In the genomic region with DNA sequence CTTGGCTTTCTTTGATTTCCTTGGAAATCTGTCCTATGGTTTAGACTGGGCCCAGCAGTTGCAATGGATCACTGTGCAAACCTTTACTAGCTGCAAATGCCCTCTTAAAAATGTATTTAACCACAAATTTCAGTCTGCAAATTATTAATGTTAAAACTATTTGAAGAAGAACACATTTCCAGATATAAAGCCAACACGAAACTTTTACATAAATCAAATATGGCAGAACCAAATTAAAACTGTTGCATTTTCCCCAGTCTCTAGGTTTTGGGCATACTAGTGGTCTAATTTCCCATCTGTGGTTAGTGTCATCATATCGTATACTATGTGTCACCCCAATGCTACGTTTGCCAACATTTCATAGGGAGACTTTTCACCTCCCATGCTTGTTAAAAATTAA, we compare ENCODE assay signal across 33 cellular contexts. TPM values are rescaled to one million over a fixed set of nuclear protein-coding genes. Genes with fewer than 3 reads are reported as not detected.
DNase-seq lines count a peak whose midpoint lies in the region; ATAC-seq and TF ChIP-seq lines count a peak whose summit lies in the region.
"Had no signal": no experiment of that assay in that cellular context is flagged by ENCODE, and none has a peak within 500 bp of the region (broad histone marks: within the 10 kb centered on the region; RNA-seq: fewer than 3 reads in every experiment).

No MANE protein-coding gene starts in this region.

- H3K9me3 ChIP-seq in CD4-positive, alpha-beta T cell (ENCODE audit: control insufficient read depth, low read length) = no peaks in the 10 kb centered on the region
- H3K9me3 ChIP-seq: colonic mucosa, left lung, ovary, upper lobe of left lung had no signal

- ATAC-seq in GM18867 (IDR thresholded peaks at IDR 0.05; ENCODE audit: unreplicated experiment) = no peak
- no peak for ATAC-seq in CD4-positive, alpha-beta T cell (ENCODE audit: poor library complexity)
- ATAC-seq: activated CD4-positive, alpha-beta T cell treated with anti-CD3 and anti-CD28 coated beads for 36 hours; activated CD8-positive, alpha-beta T cell treated with anti-CD3 and anti-CD28 coated beads for 36 hours; activated naive CD4-positive, alpha-beta T cell treated with anti-CD3 and anti-CD28 coated beads, Interleukin-2, amount 50 U/mL, for 72 hours; left lung; Right ventricle myocardium inferior; stimulated activated naive B cell treated with anti-CD40 and anti-IgM and Interleukin-4, amounts not matched to agents 10 μg/mL and 1 μg/mL and 100 μg/mL, for 72 hours had no signal

- H3K4me3 ChIP-seq in cardiac fibroblast (replicated peaks in 1 of 2; ENCODE audit: low read depth in 2 of 2, low read length in 2 of 2) = no peak overlapping the region
- H3K4me3 ChIP-seq: cardiac muscle cell, colonic mucosa, left lung, ovary, upper lobe of left lung had no signal

- no peak for TF ChIP-seq CTCF in cardiac fibroblast (IDR thresholded peaks at IDR 0.05; ENCODE audit: low read depth, low read length)
- no peak for TF ChIP-seq CTCF in CD4-positive, alpha-beta T cell (IDR thresholded peaks at IDR 0.05)

- H3K36me3 Mint-ChIP-seq in activated T-helper 2 cell treated with anti-CD3 and anti-CD28 coated beads, Interferon-gamma antibody, Interleukin-2, Interleukin-4, amounts not matched to agents 10 μg/mL and 5 μg/mL and 100 μg/mL, durations not matched to agents 14 hours and 24 hours and 36 hours (ENCODE audit: low read depth) = no peaks in the 10 kb centered on the region
- H3K36me3 Mint-ChIP-seq in CD4-positive, alpha-beta T cell (ENCODE audit: low read depth) = no peaks in the 10 kb centered on the region
- H3K36me3 Mint-ChIP-seq: CD8-positive, alpha-beta memory T cell; stimulated activated naive B cell treated with anti-CD40 and anti-IgM and Interleukin-4, amounts not matched to agents 10 μg/mL and 1 μg/mL and 100 μg/mL, for 72 hours had no signal

- no peak overlapping the region for H3K27ac Mint-ChIP-seq in activated T-helper 2 cell treated with anti-CD3 and anti-CD28 coated beads, Interferon-gamma antibody, Interleukin-2, Interleukin-4, amounts not matched to agents 10 μg/mL and 5 μg/mL and 100 μg/mL, durations not matched to agents 14 hours and 24 hours and 36 hours
- H3K27ac Mint-ChIP-seq in CD4-positive, alpha-beta T cell = no peak overlapping the region
- H3K27ac Mint-ChIP-seq: activated CD4-positive, alpha-beta T cell treated with anti-CD3 and anti-CD28 coated beads for 36 hours; activated CD8-positive, alpha-beta T cell treated with anti-CD3 and anti-CD28 coated beads for 36 hours; activated naive CD4-positive, alpha-beta T cell treated with anti-CD3 and anti-CD28 coated beads, Interleukin-2, amount 50 U/mL, for 72 hours; CD8-positive, alpha-beta memory T cell; stimulated activated naive B cell treated with anti-CD40 and anti-IgM and Interleukin-4, amounts not matched to agents 10 μg/mL and 1 μg/mL and 100 μg/mL, for 72 hours had no signal

- no peak overlapping the region for H3K4me3 Mint-ChIP-seq in activated T-helper 2 cell treated with anti-CD3 and anti-CD28 coated beads, Interferon-gamma antibody, Interleukin-2, Interleukin-4, amounts not matched to agents 10 μg/mL and 5 μg/mL and 100 μg/mL, durations not matched to agents 14 hours and 24 hours and 36 hours (ENCODE audit: low read depth)
- no peak overlapping the region for H3K4me3 Mint-ChIP-seq in CD4-positive, alpha-beta T cell
- H3K4me3 Mint-ChIP-seq: activated CD4-positive, alpha-beta T cell treated with anti-CD3 and anti-CD28 coated beads for 36 hours; activated CD8-positive, alpha-beta T cell treated with anti-CD3 and anti-CD28 coated beads for 36 hours; CD8-positive, alpha-beta memory T cell; H9; stimulated activated naive B cell treated with anti-CD40 and anti-IgM and Interleukin-4, amounts not matched to agents 10 μg/mL and 1 μg/mL and 100 μg/mL, for 72 hours had no signal

- H3K27me3 Mint-ChIP-seq in activated T-helper 2 cell treated with anti-CD3 and anti-CD28 coated beads, Interferon-gamma antibody, Interleukin-2, Interleukin-4, amounts not matched to agents 10 μg/mL and 5 μg/mL and 100 μg/mL, durations not matched to agents 14 hours and 24 hours and 36 hours (ENCODE audit: low read depth) = no peaks in the 10 kb centered on the region
- H3K27me3 Mint-ChIP-seq in CD4-positive, alpha-beta T cell = peaks cover 17% of the 10 kb centered on the region

- CTCF ChIA-PET in CD4-positive, alpha-beta T cell (lab: Charles Lee) = no interaction called here

- no peaks in the 10 kb centered on the region for H3K4me1 Mint-ChIP-seq in activated T-helper 2 cell treated with anti-CD3 and anti-CD28 coated beads, Interferon-gamma antibody, Interleukin-2, Interleukin-4, amounts not matched to agents 10 μg/mL and 5 μg/mL and 100 μg/mL, durations not matched to agents 14 hours and 24 hours and 36 hours (ENCODE audit: low read depth)
- H3K4me1 Mint-ChIP-seq in CD4-positive, alpha-beta T cell (ENCODE audit: low read depth) = no peaks in the 10 kb centered on the region
- H3K4me1 Mint-ChIP-seq: activated CD4-positive, alpha-beta T cell treated with anti-CD3 and anti-CD28 coated beads for 36 hours; CD8-positive, alpha-beta memory T cell; H9; stimulated activated naive B cell treated with anti-CD40 and anti-IgM and Interleukin-4, amounts not matched to agents 10 μg/mL and 1 μg/mL and 100 μg/mL, for 72 hours had no signal

- no peak overlapping the region for H3K27ac ChIP-seq in CD4-positive, alpha-beta T cell (ENCODE audit: low read depth, low read length)
- H3K27ac ChIP-seq: colonic mucosa, KMS-11, left lung, ovary, upper lobe of left lung, VCaP had no signal

- H3K27me3 ChIP-seq in CD4-positive, alpha-beta T cell (ENCODE audit: control insufficient read depth, insufficient read depth, low read length) = no peaks in the 10 kb centered on the region
- H3K27me3 ChIP-seq: cardiac muscle cell, colonic mucosa, left lung, ovary, upper lobe of left lung had no signal

- intact Hi-C loops in activated T-helper 2 cell treated with anti-CD3 and anti-CD28 coated beads, Interferon-gamma antibody, Interleukin-2, Interleukin-4, amounts not matched to agents 10 μg/mL and 5 μg/mL and 100 μg/mL, durations not matched to agents 14 hours and 24 hours and 36 hours (cut with micrococcal nuclease) = no loop called here
- intact Hi-C loops in CD4-positive, alpha-beta T cell (cut with DNase I, micrococcal nuclease) = no loop called here

- H3K9me3 Mint-ChIP-seq in activated T-helper 2 cell treated with anti-CD3 and anti-CD28 coated beads, Interferon-gamma antibody, Interleukin-2, Interleukin-4, amounts not matched to agents 10 μg/mL and 5 μg/mL and 100 μg/mL, durations not matched to agents 14 hours and 24 hours and 36 hours = no peaks in the 10 kb centered on the region
- peaks cover 3% of the 10 kb centered on the region for H3K9me3 Mint-ChIP-seq in CD4-positive, alpha-beta T cell
- H3K9me3 Mint-ChIP-seq: activated CD8-positive, alpha-beta T cell treated with anti-CD3 and anti-CD28 coated beads for 36 hours had no signal

- POLR2A ChIA-PET in CD4-positive, alpha-beta T cell (lab: Charles Lee) = no interaction called here

- peak; percentile 81 for DNase-seq in EL
- DNase-seq in M059J (ENCODE audit: low read depth) = peak; percentile 78
- peak; percentile 17 to 18 for DNase-seq in cardiac fibroblast (ENCODE audit: low read depth in 2 of 2)
- DNase-seq in MV-4-11 (lab: John Stamatoyannopoulos, UW) = no peak
- no peak for DNase-seq in activated T-helper 2 cell treated with anti-CD3 and anti-CD28 coated beads, Interferon-gamma antibody, Interleukin-2, Interleukin-4, amounts not matched to agents 10 μg/mL and 5 μg/mL and 100 μg/mL, durations not matched to agents 14 hours and 24 hours and 36 hours (ENCODE audit: low spot score)
- no peak for DNase-seq in CD4-positive, alpha-beta T cell
- DNase-seq: activated CD4-positive, alpha-beta T cell treated with anti-CD3 and anti-CD28 coated beads for 36 hours; activated CD8-positive, alpha-beta memory T cell treated with anti-CD3 and anti-CD28 coated beads, Interleukin-2, amount 50 U/mL, for 48 hours; activated CD8-positive, alpha-beta T cell treated with anti-CD3 and anti-CD28 coated beads for 36 hours; CD8-positive, alpha-beta memory T cell; DMS153; effector CD4-positive, alpha-beta T cell; GF-D8; H9; head of caudate nucleus; islet precursor cell; left lung; NCI-H1417 treated with DMSO at 0.1 percent for 48 hours; NCI-H2081; NCI-H524 treated with DMSO at 0.1 percent for 48 hours; NK-92 treated with Interleukin-12 subunit alpha and Interleukin-12 subunit beta, amount 100 ng/mL, for 24 hours; ovary; stimulated activated naive B cell treated with anti-CD40 and anti-IgM and Interleukin-4, amounts not matched to agents 10 μg/mL and 1 μg/mL and 100 μg/mL, for 72 hours; substantia nigra; T-helper 9 cell; upper lobe of left lung had no signal

RNA-seq across cellular contexts. Expression of a gene that starts 52.3 kb away (rescaled TPM):
- total RNA-seq in M059J (2014; rRNA removed; shearing (Covaris generic)) = 1.6 and 2.1 TPM in 2 replicates
- total RNA-seq in activated T-helper 2 cell treated with anti-CD3 and anti-CD28 coated beads, Interferon-gamma antibody, Interleukin-2, Interleukin-4, amounts not matched to agents 10 μg/mL and 5 μg/mL and 100 μg/mL, durations not matched to agents 14 hours and 24 hours and 36 hours = 0.18 and 0.28 TPM in 2 replicates
- total RNA-seq in CD4-positive, alpha-beta T cell = under 1 TPM; 0.14 TPM
- total RNA-seq: activated CD8-positive, alpha-beta T cell treated with anti-CD3 and anti-CD28 coated beads for 36 hours had no signal

Comparison
In these comparisons a context has a peak if more than half of its experiments do, and no peak if none do; other contexts are left out.
1. DNase-seq: peak in EL (single experiment), M059J (single experiment) and cardiac fibroblast (2 of 2); none in MV-4-11 (single experiment), activated T-helper 2 cell treated with anti-CD3 and anti-CD28 coated beads, Interferon-gamma antibody, Interleukin-2, Interleukin-4, amounts not matched to agents 10 μg/mL and 5 μg/mL and 100 μg/mL, durations not matched to agents 14 hours and 24 hours and 36 hours (single experiment) and CD4-positive, alpha-beta T cell (0 of 10).